Comparison of ENCODE assay signal across 3 cellular contexts in genomic region chr11:131386408-131386807, GRCh38. TPM values are rescaled to one million over a fixed set of nuclear protein-coding genes. Genes with fewer than 3 reads are reported as not detected.
"Had no signal": no experiment of that assay in that cellular context is flagged by ENCODE, and none has a peak within 500 bp of the region (broad histone marks: within the 10 kb centered on the region; RNA-seq: fewer than 3 reads in every experiment).

No MANE protein-coding gene starts in this region.

- ATAC-seq: GM12878 had no signal

- H3K4me3 ChIP-seq: GM12878 had no signal

- DNase-seq: GDM1, GF-D8 had no signal

RNA-seq across cellular contexts. Expression of gene NTM, which starts 16.0 kb away (rescaled TPM):
- total RNA-seq: GM12878 had no signal
- polyA plus RNA-seq: GM12878 had no signal
